ENCODE assay signal across 11 cellular contexts in genomic region chr7:75920431-75921161, GRCh38. TPM values are rescaled to one million over a fixed set of nuclear protein-coding genes. Genes with fewer than 3 reads are reported as not detected.
DNase-seq lines count a peak whose midpoint lies in the region; ATAC-seq and TF ChIP-seq lines count a peak whose summit lies in the region.
"Had no signal": no experiment of that assay in that cellular context is flagged by ENCODE, and none has a peak within 500 bp of the region (broad histone marks: within the 10 kb centered on the region; RNA-seq: fewer than 3 reads in every experiment).

No MANE protein-coding gene starts in this region.

- no peaks in the 10 kb centered on the region for H3K9me3 Mint-ChIP-seq in CD4-positive, alpha-beta memory T cell
- H3K9me3 Mint-ChIP-seq in activated CD4-positive, alpha-beta T cell treated with anti-CD3 and anti-CD28 coated beads for 36 hours (ENCODE audit: low read depth) = no peaks in the 10 kb centered on the region
- H3K9me3 Mint-ChIP-seq in nephron progenitor cell = no peaks in the 10 kb centered on the region
- H3K9me3 Mint-ChIP-seq: activated naive CD4-positive, alpha-beta T cell treated with anti-CD3 and anti-CD28 coated beads, Interleukin-2, amount 50 U/mL, for 24 hours had no signal

- H3K27me3 ChIP-seq in CD4-positive, alpha-beta memory T cell (ENCODE audit: insufficient read depth, low read length) = no peaks in the 10 kb centered on the region
- H3K27me3 ChIP-seq: BE2C had no signal

- H3K4me3 ChIP-seq in CD4-positive, alpha-beta memory T cell (ENCODE audit: low read length in 2 of 2) = no peak overlapping the region

- no peak for TF ChIP-seq CTCF in nephron progenitor cell (IDR thresholded peaks at IDR 0.05)
- TF ChIP-seq CTCF in GM13977 (IDR thresholded peaks at IDR 0.05; ENCODE audit: extremely low read depth, insufficient read depth, missing control alignments) = no peak

- ATAC-seq in activated CD4-positive, alpha-beta T cell treated with anti-CD3 and anti-CD28 coated beads for 36 hours = peak; percentile 93
- no peak for ATAC-seq in GM21526 (IDR thresholded peaks at IDR 0.05; ENCODE audit: low FRiP score, unreplicated experiment)

- H3K36me3 ChIP-seq in CD4-positive, alpha-beta memory T cell (ENCODE audit: insufficient read depth, low read length) = no peaks in the 10 kb centered on the region
- H3K36me3 ChIP-seq: BE2C had no signal

- no peaks in the 10 kb centered on the region for H3K9me3 ChIP-seq in CD4-positive, alpha-beta memory T cell (ENCODE audit: control insufficient read depth in 1 of 2, low read length in 2 of 2)
- H3K9me3 ChIP-seq: BE2C had no signal

- no peaks in the 10 kb centered on the region for H3K27me3 Mint-ChIP-seq in CD4-positive, alpha-beta memory T cell
- no peaks in the 10 kb centered on the region for H3K27me3 Mint-ChIP-seq in activated CD4-positive, alpha-beta T cell treated with anti-CD3 and anti-CD28 coated beads for 36 hours
- no peaks in the 10 kb centered on the region for H3K27me3 Mint-ChIP-seq in nephron progenitor cell (ENCODE audit: low read depth, poor library complexity)
- H3K27me3 Mint-ChIP-seq: activated naive CD4-positive, alpha-beta T cell treated with anti-CD3 and anti-CD28 coated beads, Interleukin-2, amount 50 U/mL, for 24 hours had no signal

- H3K4me3 Mint-ChIP-seq in CD4-positive, alpha-beta memory T cell = peak overlapping the region in 1 of 8 donors; percentile 6
- H3K4me3 Mint-ChIP-seq in activated CD4-positive, alpha-beta T cell treated with anti-CD3 and anti-CD28 coated beads for 36 hours = no peak overlapping the region
- no peak overlapping the region for H3K4me3 Mint-ChIP-seq in nephron progenitor cell
- H3K4me3 Mint-ChIP-seq: activated naive CD4-positive, alpha-beta T cell treated with anti-CD3 and anti-CD28 coated beads, Interleukin-2, amount 50 U/mL, for 24 hours had no signal

- in situ Hi-C loops in GM13977 (cut with MboI; ENCODE audit: low pct_unique_long_range_greater_than_20kb, low sequenced_read_pairs, unreplicated experiment) = no loop called here

- H3K4me1 Mint-ChIP-seq in CD4-positive, alpha-beta memory T cell = peaks cover 27 to 57% (median 38%) of the 10 kb centered on the region in 4 donors
- H3K4me1 Mint-ChIP-seq in activated CD4-positive, alpha-beta T cell treated with anti-CD3 and anti-CD28 coated beads for 36 hours = peaks cover 44% of the 10 kb centered on the region
- peaks cover 58% of the 10 kb centered on the region for H3K4me1 Mint-ChIP-seq in nephron progenitor cell

- peaks cover 32% of the 10 kb centered on the region for H3K4me1 ChIP-seq in CD4-positive, alpha-beta memory T cell (ENCODE audit: insufficient read depth, low read length)
- H3K4me1 ChIP-seq: BE2C had no signal

- POLR2A ChIA-PET in CD4-positive, alpha-beta memory T cell (lab: Charles Lee; ENCODE audit: partially characterized antibody) = interaction anchor here (0.9 kb wide), 1 partner anchor 103 kb away, joined by 3 read pairs; no protein-coding TSS in a partner anchor
- POLR2A ChIA-PET in activated CD4-positive, alpha-beta T cell treated with anti-CD3 and anti-CD28 coated beads for 36 hours (lab: Charles Lee) = interaction anchor here (0.7 to 1.1 kb wide), 2 partner anchors 34 to 54 kb away, joined by 3 to 8 read pairs; no protein-coding TSS in a partner anchor

- peak overlapping the region in 2 of 7 donors; percentile 17 to 51 for H3K27ac Mint-ChIP-seq in CD4-positive, alpha-beta memory T cell
- no peak overlapping the region for H3K27ac Mint-ChIP-seq in activated CD4-positive, alpha-beta T cell treated with anti-CD3 and anti-CD28 coated beads for 36 hours
- peak overlapping the region; percentile 71 for H3K27ac Mint-ChIP-seq in nephron progenitor cell

- H3K27ac ChIP-seq in CD4-positive, alpha-beta memory T cell (ENCODE audit: low read depth, low read length) = no peak overlapping the region

- CTCF ChIA-PET in CD4-positive, alpha-beta memory T cell (lab: Charles Lee; ENCODE audit: partially characterized antibody) = no interaction called here
- CTCF ChIA-PET in activated CD4-positive, alpha-beta T cell treated with anti-CD3 and anti-CD28 coated beads for 36 hours (lab: Charles Lee) = interaction anchor here (0.6 to 1.1 kb wide), 2 partner anchors 50 to 99 kb away, joined by 3 to 4 read pairs; no protein-coding TSS in a partner anchor

- H3K36me3 Mint-ChIP-seq in CD4-positive, alpha-beta memory T cell = peaks cover 18 to 19% of the 10 kb centered on the region in 2 donors
- H3K36me3 Mint-ChIP-seq in activated CD4-positive, alpha-beta T cell treated with anti-CD3 and anti-CD28 coated beads for 36 hours (ENCODE audit: low read depth) = peaks cover 4% of the 10 kb centered on the region
- H3K36me3 Mint-ChIP-seq in nephron progenitor cell (ENCODE audit: low read depth) = peaks cover 18% of the 10 kb centered on the region

- intact Hi-C loops in CD4-positive, alpha-beta memory T cell (cut with micrococcal nuclease) = no loop called here
- intact Hi-C loops in activated CD4-positive, alpha-beta T cell treated with anti-CD3 and anti-CD28 coated beads for 36 hours (cut with DNase I, micrococcal nuclease) = loop anchor here in 1 of 2 experiments (5.0 kb wide), 1 partner anchor 143 kb away; no protein-coding TSS in a partner anchor

- DNase-seq in CD4-positive, alpha-beta memory T cell = peak; percentile 20 to 68 (median 27)
- DNase-seq in activated CD4-positive, alpha-beta T cell treated with anti-CD3 and anti-CD28 coated beads for 36 hours = peak; percentile 71
- DNase-seq in effector CD4-positive, alpha-beta T cell = peak; percentile 6
- DNase-seq in nephron progenitor cell (no peak), DMS79 (lab: John Stamatoyannopoulos, UW) (no peak), SKM-1 (lab: John Stamatoyannopoulos, UW; ENCODE audit: unreplicated experiment) (no peak), GM13977 (ENCODE audit: low spot score) (no peak)
- DNase-seq: BE2C, NCI-H1105 treated with DMSO at 0.1 percent for 48 hours had no signal

RNA-seq across cellular contexts. Expression of gene POR, which starts 5.6 kb away (rescaled TPM):
- total RNA-seq in CD4-positive, alpha-beta memory T cell = 10 to 100 TPM; 60.2 to 71.1 TPM
- polyA plus RNA-seq in CD4-positive, alpha-beta memory T cell = 10 to 100 TPM; 45.6 to 47.7 TPM
- total RNA-seq in activated CD4-positive, alpha-beta T cell treated with anti-CD3 and anti-CD28 coated beads for 36 hours = 10 to 100 TPM; 24.9 to 33.8 TPM

RNA-seq across cellular contexts. Expression of gene RHBDD2, which starts 41.8 kb away (rescaled TPM):
- 10 to 100 TPM; 47.1 to 53.2 TPM for total RNA-seq in CD4-positive, alpha-beta memory T cell
- 100 to 1,000 TPM; 108 to 119 TPM for polyA plus RNA-seq in CD4-positive, alpha-beta memory T cell
- 10 to 100 TPM; 21.6 to 23.2 TPM for total RNA-seq in activated CD4-positive, alpha-beta T cell treated with anti-CD3 and anti-CD28 coated beads for 36 hours

Comparison
In these comparisons a context has a peak if more than half of its experiments do, and no peak if none do; other contexts are left out.
1. DNase-seq: peak in CD4-positive, alpha-beta memory T cell (5 of 5), activated CD4-positive, alpha-beta T cell treated with anti-CD3 and anti-CD28 coated beads for 36 hours (single experiment) and effector CD4-positive, alpha-beta T cell (single experiment); none in nephron progenitor cell (single experiment), DMS79 (single experiment), SKM-1 (single experiment) and GM13977 (single experiment).